In genomic region chr4:152100378-152101201, GRCh38 we compare ENCODE assay signal across 9 cellular contexts.
A peak's percentile ranks its signal among the peaks of the same experiment; 100 is the strongest.
DNase-seq lines count a peak whose midpoint lies in the region; ATAC-seq and TF ChIP-seq lines count a peak whose summit lies in the region.
"Had no signal": no experiment of that assay in that cellular context is flagged by ENCODE, and none has a peak within 500 bp of the region (broad histone marks: within the 10 kb centered on the region; RNA-seq: fewer than 3 reads in every experiment).

No MANE protein-coding gene starts in this region.

- DNase-seq in activated CD8-positive, alpha-beta memory T cell treated with anti-CD3 and anti-CD28 coated beads for 1 hour (ENCODE audit: extremely low read depth in 1 of 2, low read depth in 1 of 2) = peak; percentile 51 to 57
- DNase-seq in stimulated activated CD8-positive, alpha-beta memory T cell treated with anti-CD3 and anti-CD28 coated beads, Interleukin-15, amount 100 ng/mL, for 4 hours (ENCODE audit: low read depth in 2 of 2) = peak; percentile 46 to 71
- DNase-seq in NCI-H2171 (lab: John Stamatoyannopoulos, UW) (no peak), NCI-H128 (lab: John Stamatoyannopoulos, UW; ENCODE audit: unreplicated experiment) (no peak), SKM-1 (lab: John Stamatoyannopoulos, UW; ENCODE audit: unreplicated experiment) (no peak)
- DNase-seq: pancreas had no signal

- H3K4me3 ChIP-seq in BLaER1 treated with 17β-estradiol and CSF1 and Interleukin-3, amounts not matched to agents 10 nM and 100 nM = peak overlapping the region in 2 of 10 experiments; percentile 3 to 39; a peak in 1 of 20 replicates
- no peak overlapping the region for H3K4me3 ChIP-seq in gastroesophageal sphincter
- H3K4me3 ChIP-seq: pancreas had no signal

- peak; percentile 51 for ATAC-seq in HG02943 (IDR thresholded peaks at IDR 0.05; ENCODE audit: low read depth, unreplicated experiment)
- peak; percentile 29 for ATAC-seq in gastroesophageal sphincter

- no peaks in the 10 kb centered on the region for H4K20me1 ChIP-seq in BLaER1 treated with 17β-estradiol and CSF1 and Interleukin-3, amounts not matched to agents 10 nM and 100 nM

- no peaks in the 10 kb centered on the region for H3K36me3 ChIP-seq in BLaER1 treated with 17β-estradiol and CSF1 and Interleukin-3, amounts not matched to agents 10 nM and 100 nM
- H3K36me3 ChIP-seq in gastroesophageal sphincter = no peaks in the 10 kb centered on the region
- H3K36me3 ChIP-seq: pancreas had no signal

- peaks cover 0 to 17% (median 5%) of the 10 kb centered on the region in 11 experiments; a peak in 7 of 22 replicates for H3K9me3 ChIP-seq in BLaER1 treated with 17β-estradiol and CSF1 and Interleukin-3, amounts not matched to agents 10 nM and 100 nM (replicated peaks in 1 of 11)
- H3K9me3 ChIP-seq in gastroesophageal sphincter = no peaks in the 10 kb centered on the region
- H3K9me3 ChIP-seq: pancreas had no signal

- no peak for TF ChIP-seq CTCF in gastroesophageal sphincter (IDR thresholded peaks at IDR 0.05)

- WGBS in gastroesophageal sphincter (ENCODE audit: low coverage in 1 of 2), 2 donors = 74 to 79% methylated on average over 4 to 5 of the region's 6 CpGs

- H3K4me2 ChIP-seq in BLaER1 treated with 17β-estradiol and CSF1 and Interleukin-3, amounts not matched to agents 10 nM and 100 nM = peak overlapping the region; percentile 72 to 91 (median 81)

- peak overlapping the region in 9 of 11 experiments; percentile 13 to 58 (median 26); a peak in 12 of 22 replicates for H3K27ac ChIP-seq in BLaER1 treated with 17β-estradiol and CSF1 and Interleukin-3, amounts not matched to agents 10 nM and 100 nM
- H3K27ac ChIP-seq in gastroesophageal sphincter = no peak overlapping the region
- H3K27ac ChIP-seq: pancreas had no signal

- no peaks in the 10 kb centered on the region for H3K27me3 ChIP-seq in BLaER1 treated with 17β-estradiol and CSF1 and Interleukin-3, amounts not matched to agents 10 nM and 100 nM
- no peaks in the 10 kb centered on the region for H3K27me3 ChIP-seq in gastroesophageal sphincter
- H3K27me3 ChIP-seq: pancreas had no signal

- no peak for TF ChIP-seq POLR2A in gastroesophageal sphincter (IDR thresholded peaks at IDR 0.05)

- H3K9ac ChIP-seq in BLaER1 treated with 17β-estradiol and CSF1 and Interleukin-3, amounts not matched to agents 10 nM and 100 nM = peak overlapping the region in 2 of 11 experiments; percentile 1; a peak in 1 of 22 replicates

- H3K4me1 ChIP-seq in BLaER1 treated with 17β-estradiol and CSF1 and Interleukin-3, amounts not matched to agents 10 nM and 100 nM = peaks cover 71 to 100% (median 97%) of the 10 kb centered on the region in 10 experiments
- peaks cover 0 to 16% (median 0%) of the 10 kb centered on the region in 3 donors for H3K4me1 ChIP-seq in gastroesophageal sphincter
- H3K4me1 ChIP-seq: pancreas had no signal

- no peak for TF ChIP-seq EP300 in gastroesophageal sphincter (IDR thresholded peaks at IDR 0.05)

Comparison
In these comparisons a context has a peak if more than half of its experiments do, and no peak if none do; other contexts are left out.
1. H3K27ac ChIP-seq: peak in BLaER1 treated with 17β-estradiol and CSF1 and Interleukin-3, amounts not matched to agents 10 nM and 100 nM (9 of 11); none in gastroesophageal sphincter (0 of 4).
2. DNase-seq: peak in activated CD8-positive, alpha-beta memory T cell treated with anti-CD3 and anti-CD28 coated beads for 1 hour (2 of 2) and stimulated activated CD8-positive, alpha-beta memory T cell treated with anti-CD3 and anti-CD28 coated beads, Interleukin-15, amount 100 ng/mL, for 4 hours (2 of 2); none in NCI-H2171 (single experiment), NCI-H128 (single experiment) and SKM-1 (single experiment).